Comparison of ENCODE assay signal across 13 cellular contexts in genomic region chr14:68711551-68712437, GRCh38.
DNase-seq lines count a peak whose midpoint lies in the region; ATAC-seq lines count a peak whose summit lies in the region.
"Had no signal": no experiment of that assay in that cellular context is flagged by ENCODE, and none has a peak within 500 bp of the region (broad histone marks: within the 10 kb centered on the region; RNA-seq: fewer than 3 reads in every experiment).

No MANE protein-coding gene starts in this region.

- 68 to 73% methylated on average over 11 of the region's 11 CpGs for WGBS in esophagus, 2 donors

- no peak overlapping the region for H3K4me3 Mint-ChIP-seq in activated T-cell treated with anti-CD3 and anti-CD28 coated beads, Interleukin-2, amount 50 U/mL, for 24 hours
- H3K4me3 Mint-ChIP-seq: HFFc6, memory B cell had no signal

- H3K4me1 Mint-ChIP-seq in activated T-cell treated with anti-CD3 and anti-CD28 coated beads, Interleukin-2, amount 50 U/mL, for 24 hours (ENCODE audit: low read depth), result peaks cover 45% of the 10 kb centered on the region

- ATAC-seq in HG02610 (IDR thresholded peaks at IDR 0.05; ENCODE audit: unreplicated experiment), result no peak
- ATAC-seq in HG03378 (IDR thresholded peaks at IDR 0.05; ENCODE audit: unreplicated experiment), result no peak

- no peak overlapping the region for H3K4me3 ChIP-seq in esophagus (ENCODE audit: low read depth in 1 of 2, low read length in 2 of 2)
- H3K4me3 ChIP-seq in skin epidermis, result no peak overlapping the region
- H3K4me3 ChIP-seq: tibial nerve had no signal

- no peaks in the 10 kb centered on the region for H3K27me3 ChIP-seq in esophagus (ENCODE audit: control insufficient read depth in 1 of 2, insufficient read depth in 2 of 2, low read length in 2 of 2)
- H3K27me3 ChIP-seq: tibial nerve had no signal

- no peaks in the 10 kb centered on the region for H3K36me3 ChIP-seq in esophagus (ENCODE audit: control insufficient read depth in 2 of 2, insufficient read depth in 2 of 2, low read length in 1 of 2)
- H3K36me3 ChIP-seq: tibial nerve had no signal

- no peaks in the 10 kb centered on the region for H3K9me3 ChIP-seq in esophagus (ENCODE audit: control insufficient read depth in 2 of 2, insufficient read depth in 1 of 2, low read depth in 1 of 2, low read length in 1 of 2)
- H3K9me3 ChIP-seq: tibial nerve had no signal

- H3K9me3 Mint-ChIP-seq in activated T-cell treated with anti-CD3 and anti-CD28 coated beads, Interleukin-2, amount 50 U/mL, for 24 hours, result no peaks in the 10 kb centered on the region
- H3K9me3 Mint-ChIP-seq: HFFc6, memory B cell had no signal

- DNase-seq in activated T-cell treated with anti-CD3 and anti-CD28 coated beads, Interleukin-2, amount 50 U/mL, for 24 hours, result no peak
- DNase-seq in activated T-cell treated with anti-CD3 and anti-CD28 coated beads, Interleukin-2, amount 50 U/mL, for 48 hours, result no peak
- DNase-seq in NCI-H526 (lab: John Stamatoyannopoulos, UW) (peak; percentile 64 to 78), D341Med (ENCODE audit: low spot score) (no peak)
- DNase-seq: DND-41, HFFc6, NCI-H1694 had no signal

- H3K36me3 Mint-ChIP-seq in activated T-cell treated with anti-CD3 and anti-CD28 coated beads, Interleukin-2, amount 50 U/mL, for 24 hours (ENCODE audit: low read depth), result no peaks in the 10 kb centered on the region
- H3K36me3 Mint-ChIP-seq: memory B cell had no signal

- H3K27ac Mint-ChIP-seq in activated T-cell treated with anti-CD3 and anti-CD28 coated beads, Interleukin-2, amount 50 U/mL, for 24 hours, result peak overlapping the region; percentile 55
- H3K27ac Mint-ChIP-seq: HFFc6, memory B cell had no signal

- no peaks in the 10 kb centered on the region for H3K27me3 Mint-ChIP-seq in activated T-cell treated with anti-CD3 and anti-CD28 coated beads, Interleukin-2, amount 50 U/mL, for 24 hours
- H3K27me3 Mint-ChIP-seq: memory B cell had no signal

- peaks cover 0 to 9% of the 10 kb centered on the region in 2 donors for H3K4me1 ChIP-seq in esophagus (ENCODE audit: control insufficient read depth in 2 of 2, insufficient read depth in 2 of 2, low read length in 1 of 2)

- H3K27ac ChIP-seq in esophagus (ENCODE audit: low read depth in 2 of 2, low read length in 1 of 2), result peak overlapping the region; percentile 78 to 90
- peak overlapping the region in 20 of 21 experiments; percentile 1 to 77 (median 66) for H3K27ac ChIP-seq in skin epidermis
- H3K27ac ChIP-seq: tibial nerve had no signal

Comparison
In these comparisons a context has a peak if more than half of its experiments do, and no peak if none do; other contexts are left out.
1. DNase-seq: peak in NCI-H526 (2 of 2); none in activated T-cell treated with anti-CD3 and anti-CD28 coated beads, Interleukin-2, amount 50 U/mL, for 24 hours (single experiment), activated T-cell treated with anti-CD3 and anti-CD28 coated beads, Interleukin-2, amount 50 U/mL, for 48 hours (0 of 2) and D341Med (single experiment).